Comparison of ENCODE assay signal across 1 cellular context in the genomic region with DNA sequence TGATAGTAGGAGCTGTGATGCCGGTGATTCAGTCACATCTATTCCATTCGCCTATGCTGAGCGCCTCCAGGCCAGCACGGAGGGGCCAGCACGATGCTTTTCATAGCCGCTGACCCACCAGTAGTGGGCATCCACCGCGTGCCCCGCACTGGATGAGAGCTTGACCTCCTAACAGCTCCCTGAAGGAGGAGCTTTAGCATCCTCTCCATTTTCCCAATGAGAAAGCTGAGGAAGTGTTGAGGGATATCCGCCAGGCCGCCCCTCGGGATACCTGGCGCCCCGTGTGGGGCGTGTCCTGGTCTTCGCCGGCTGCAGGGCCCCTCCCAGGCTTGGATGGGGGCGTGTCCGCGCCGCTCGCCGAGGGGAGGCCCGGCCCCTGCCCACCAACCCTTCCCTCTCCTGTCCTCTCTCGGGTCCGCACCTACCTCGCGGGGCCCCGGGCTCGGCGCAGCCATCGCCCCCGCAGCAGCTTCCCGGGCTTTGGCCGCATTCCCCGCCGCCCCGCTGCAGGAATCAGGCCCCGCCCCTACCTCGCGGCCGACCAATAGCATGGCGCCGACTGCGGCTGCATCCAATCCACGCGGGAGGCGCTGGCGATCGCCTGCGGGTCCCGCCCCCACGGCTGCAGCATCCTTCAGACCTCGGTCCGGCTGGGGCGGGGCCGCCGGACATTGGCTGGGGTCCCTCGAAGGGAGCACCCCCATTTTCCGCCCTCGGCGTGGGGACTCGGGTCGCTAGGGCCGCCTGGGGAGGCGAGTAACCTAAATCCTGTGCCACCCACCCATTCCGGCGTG.
TF ChIP-seq lines count a peak whose summit lies in the region.

A gene with protein sequence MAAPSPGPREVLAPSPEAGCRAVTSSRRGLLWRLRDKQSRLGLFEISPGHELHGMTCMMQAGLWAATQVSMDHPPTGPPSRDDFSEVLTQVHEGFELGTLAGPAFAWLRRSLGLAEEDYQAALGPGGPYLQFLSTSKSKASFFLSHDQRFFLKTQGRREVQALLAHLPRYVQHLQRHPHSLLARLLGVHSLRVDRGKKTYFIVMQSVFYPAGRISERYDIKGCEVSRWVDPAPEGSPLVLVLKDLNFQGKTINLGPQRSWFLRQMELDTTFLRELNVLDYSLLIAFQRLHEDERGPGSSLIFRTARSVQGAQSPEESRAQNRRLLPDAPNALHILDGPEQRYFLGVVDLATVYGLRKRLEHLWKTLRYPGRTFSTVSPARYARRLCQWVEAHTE (minus strand): TSS at position 480 of the 794 bp plus-strand sequence. CDS start 25 bp downstream, at position 455.

TF ChIP-seq in HepG2, 621 proteins besides CTCF, POLR2A, EP300 and RAD21 (continued from another document and continues in another):
- TF ChIP-seq, protein P1, sequence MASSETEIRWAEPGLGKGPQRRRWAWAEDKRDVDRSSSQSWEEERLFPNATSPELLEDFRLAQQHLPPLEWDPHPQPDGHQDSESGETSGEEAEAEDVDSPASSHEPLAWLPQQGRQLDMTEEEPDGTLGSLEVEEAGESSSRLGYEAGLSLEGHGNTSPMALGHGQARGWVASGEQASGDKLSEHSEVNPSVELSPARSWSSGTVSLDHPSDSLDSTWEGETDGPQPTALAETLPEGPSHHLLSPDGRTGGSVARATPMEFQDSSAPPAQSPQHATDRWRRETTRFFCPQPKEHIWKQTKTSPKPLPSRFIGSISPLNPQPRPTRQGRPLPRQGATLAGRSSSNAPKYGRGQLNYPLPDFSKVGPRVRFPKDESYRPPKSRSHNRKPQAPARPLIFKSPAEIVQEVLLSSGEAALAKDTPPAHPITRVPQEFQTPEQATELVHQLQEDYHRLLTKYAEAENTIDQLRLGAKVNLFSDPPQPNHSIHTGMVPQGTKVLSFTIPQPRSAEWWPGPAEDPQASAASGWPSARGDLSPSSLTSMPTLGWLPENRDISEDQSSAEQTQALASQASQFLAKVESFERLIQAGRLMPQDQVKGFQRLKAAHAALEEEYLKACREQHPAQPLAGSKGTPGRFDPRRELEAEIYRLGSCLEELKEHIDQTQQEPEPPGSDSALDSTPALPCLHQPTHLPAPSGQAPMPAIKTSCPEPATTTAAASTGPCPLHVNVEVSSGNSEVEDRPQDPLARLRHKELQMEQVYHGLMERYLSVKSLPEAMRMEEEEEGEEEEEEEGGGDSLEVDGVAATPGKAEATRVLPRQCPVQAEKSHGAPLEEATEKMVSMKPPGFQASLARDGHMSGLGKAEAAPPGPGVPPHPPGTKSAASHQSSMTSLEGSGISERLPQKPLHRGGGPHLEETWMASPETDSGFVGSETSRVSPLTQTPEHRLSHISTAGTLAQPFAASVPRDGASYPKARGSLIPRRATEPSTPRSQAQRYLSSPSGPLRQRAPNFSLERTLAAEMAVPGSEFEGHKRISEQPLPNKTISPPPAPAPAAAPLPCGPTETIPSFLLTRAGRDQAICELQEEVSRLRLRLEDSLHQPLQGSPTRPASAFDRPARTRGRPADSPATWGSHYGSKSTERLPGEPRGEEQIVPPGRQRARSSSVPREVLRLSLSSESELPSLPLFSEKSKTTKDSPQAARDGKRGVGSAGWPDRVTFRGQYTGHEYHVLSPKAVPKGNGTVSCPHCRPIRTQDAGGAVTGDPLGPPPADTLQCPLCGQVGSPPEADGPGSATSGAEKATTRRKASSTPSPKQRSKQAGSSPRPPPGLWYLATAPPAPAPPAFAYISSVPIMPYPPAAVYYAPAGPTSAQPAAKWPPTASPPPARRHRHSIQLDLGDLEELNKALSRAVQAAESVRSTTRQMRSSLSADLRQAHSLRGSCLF (CRISPR knock-in tag; IDR thresholded peaks at IDR 0.05; ENCODE audit: borderline replicate concordance), result no peak
- TF ChIP-seq ZFP91 (CRISPR knock-in tag; IDR thresholded peaks at IDR 0.05; ENCODE audit: borderline replicate concordance) (no peak), NCOA1 (CRISPR knock-in tag; IDR thresholded peaks at IDR 0.05) (no peak), KDM5B (CRISPR knock-in tag; IDR thresholded peaks at IDR 0.05; ENCODE audit: borderline replicate concordance) (peak; percentile 74), ZNF549 (CRISPR knock-in tag; IDR thresholded peaks at IDR 0.05) (no peak), FOXC1 (CRISPR knock-in tag; IDR thresholded peaks at IDR 0.05; ENCODE audit: borderline replicate concordance) (no peak), ZNF256 (CRISPR knock-in tag; conservative IDR thresholded peaks at IDR 0.05) (no peak), ZNF564 (CRISPR knock-in tag; IDR thresholded peaks at IDR 0.05) (no peak), SNRNP70 (IDR thresholded peaks at IDR 0.05; ENCODE audit: low read depth, low read length) (no peak), FOSL1 (CRISPR knock-in tag; IDR thresholded peaks at IDR 0.05; ENCODE audit: borderline replicate concordance) (no peak), ZNF180 (CRISPR knock-in tag; IDR thresholded peaks at IDR 0.05; ENCODE audit: borderline replicate concordance, low read depth) (no peak), AKAP8 (CRISPR knock-in tag; IDR thresholded peaks at IDR 0.05) (peak; percentile 60; the same call in 1 of the 2 replicates), POLR2AphosphoS2 (IDR thresholded peaks at IDR 0.05; ENCODE audit: low read depth, low read length) (no peak), FOXA1 (IDR thresholded peaks at IDR 0.05) (no peak), FOXA1 (CRISPR knock-in tag; IDR thresholded peaks at IDR 0.05) (no peak), EED (CRISPR knock-in tag; IDR thresholded peaks at IDR 0.05) (no peak), KLF11 (CRISPR knock-in tag; IDR thresholded peaks at IDR 0.05) (no peak), ZNF205 (CRISPR knock-in tag; IDR thresholded peaks at IDR 0.05) (no peak), ZBTB25 (CRISPR knock-in tag; IDR thresholded peaks at IDR 0.05) (no peak), ZNF75D (CRISPR knock-in tag; IDR thresholded peaks at IDR 0.05; ENCODE audit: borderline replicate concordance) (no peak), ZNF788 (CRISPR knock-in tag; IDR thresholded peaks at IDR 0.05; ENCODE audit: borderline replicate concordance) (no peak), ZNF580 (CRISPR knock-in tag; IDR thresholded peaks at IDR 0.05; ENCODE audit: borderline replicate concordance, low read depth) (no peak), ZNF232 (CRISPR knock-in tag; IDR thresholded peaks at IDR 0.05; ENCODE audit: borderline replicate concordance) (no peak), MAZ (IDR thresholded peaks at IDR 0.05; ENCODE audit: borderline replicate concordance, low read depth, low read length) (no peak), MAZ (CRISPR knock-in tag; IDR thresholded peaks at IDR 0.05; ENCODE audit: low read depth) (no peak), THRA (CRISPR knock-in tag; IDR thresholded peaks at IDR 0.05; ENCODE audit: borderline replicate concordance) (no peak), EZH2 (conservative IDR thresholded peaks at IDR 0.05; ENCODE audit: low read depth, low read length) (no peak), MED13 (CRISPR knock-in tag; IDR thresholded peaks at IDR 0.05) (no peak), ZNF546 (CRISPR knock-in tag; conservative IDR thresholded peaks at IDR 0.05) (no peak), ZNF563 (CRISPR knock-in tag; IDR thresholded peaks at IDR 0.05) (peak; percentile 86), ZFP90 (CRISPR knock-in tag; IDR thresholded peaks at IDR 0.05; ENCODE audit: borderline replicate concordance) (peak; percentile 62; the same call in 1 of the 2 replicates), ZNF672 (CRISPR knock-in tag; IDR thresholded peaks at IDR 0.05) (no peak), ETV6 (CRISPR knock-in tag; conservative IDR thresholded peaks at IDR 0.05) (no peak), ATF4 (CRISPR knock-in tag; IDR thresholded peaks at IDR 0.05) (no peak), NFKB2 (CRISPR knock-in tag; IDR thresholded peaks at IDR 0.05; ENCODE audit: borderline replicate concordance) (0 out of 2 replicates have a peak, but pooled peaks have one; percentile 15), ZFP36 (IDR thresholded peaks at IDR 0.05; ENCODE audit: borderline replicate concordance, low read depth, low read length, partially characterized antibody) (no peak), MYC (CRISPR knock-in tag; IDR thresholded peaks at IDR 0.05; ENCODE audit: borderline replicate concordance) (no peak), PTBP1 (IDR thresholded peaks at IDR 0.05; ENCODE audit: low read depth, low read length, poor library complexity, severe bottlenecking) (no peak), MLLT10 (CRISPR knock-in tag; IDR thresholded peaks at IDR 0.05) (no peak), ZNF556 (CRISPR knock-in tag; IDR thresholded peaks at IDR 0.05; ENCODE audit: borderline replicate concordance) (no peak), RBFOX2 (IDR thresholded peaks at IDR 0.05; ENCODE audit: low read depth, low read length) (peak; percentile 30; the same call in 1 of the 2 replicates), ZBTB46 (CRISPR knock-in tag; IDR thresholded peaks at IDR 0.05; ENCODE audit: borderline replicate concordance) (no peak)
- TF ChIP-seq, protein P2, sequence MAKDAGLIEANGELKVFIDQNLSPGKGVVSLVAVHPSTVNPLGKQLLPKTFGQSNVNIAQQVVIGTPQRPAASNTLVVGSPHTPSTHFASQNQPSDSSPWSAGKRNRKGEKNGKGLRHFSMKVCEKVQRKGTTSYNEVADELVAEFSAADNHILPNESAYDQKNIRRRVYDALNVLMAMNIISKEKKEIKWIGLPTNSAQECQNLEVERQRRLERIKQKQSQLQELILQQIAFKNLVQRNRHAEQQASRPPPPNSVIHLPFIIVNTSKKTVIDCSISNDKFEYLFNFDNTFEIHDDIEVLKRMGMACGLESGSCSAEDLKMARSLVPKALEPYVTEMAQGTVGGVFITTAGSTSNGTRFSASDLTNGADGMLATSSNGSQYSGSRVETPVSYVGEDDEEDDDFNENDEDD (CRISPR knock-in tag; IDR thresholded peaks at IDR 0.05; ENCODE audit: borderline replicate concordance), result 0 out of 2 replicates have a peak, but pooled peaks have one; percentile 15
- TF ChIP-seq, protein P3, sequence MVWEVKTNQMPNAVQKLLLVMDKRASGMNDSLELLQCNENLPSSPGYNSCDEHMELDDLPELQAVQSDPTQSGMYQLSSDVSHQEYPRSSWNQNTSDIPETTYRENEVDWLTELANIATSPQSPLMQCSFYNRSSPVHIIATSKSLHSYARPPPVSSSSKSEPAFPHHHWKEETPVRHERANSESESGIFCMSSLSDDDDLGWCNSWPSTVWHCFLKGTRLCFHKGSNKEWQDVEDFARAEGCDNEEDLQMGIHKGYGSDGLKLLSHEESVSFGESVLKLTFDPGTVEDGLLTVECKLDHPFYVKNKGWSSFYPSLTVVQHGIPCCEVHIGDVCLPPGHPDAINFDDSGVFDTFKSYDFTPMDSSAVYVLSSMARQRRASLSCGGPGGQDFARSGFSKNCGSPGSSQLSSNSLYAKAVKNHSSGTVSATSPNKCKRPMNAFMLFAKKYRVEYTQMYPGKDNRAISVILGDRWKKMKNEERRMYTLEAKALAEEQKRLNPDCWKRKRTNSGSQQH (CRISPR knock-in tag; IDR thresholded peaks at IDR 0.05; ENCODE audit: low read depth), result 0 out of 2 replicates have a peak, but pooled peaks have one; percentile 22
